ENCODE assay signal across 1 cellular context in genomic region chr2:190713476-190713875, GRCh38.
TF ChIP-seq lines count a peak whose summit lies in the region.

No MANE protein-coding gene starts in this region.

TF ChIP-seq in IMR-90, 13 proteins besides CTCF, POLR2A, EP300 and RAD21:
- TF ChIP-seq CHD1 (IDR thresholded peaks at IDR 0.05; ENCODE audit: low read depth, low read length) (no peak), CEBPB (IDR thresholded peaks at IDR 0.05; ENCODE audit: low read depth, low read length) (no peak), RFX5 (IDR thresholded peaks at IDR 0.05; ENCODE audit: low read depth, low read length) (no peak), MAFK (IDR thresholded peaks at IDR 0.05; ENCODE audit: low read depth, low read length) (no peak), USF2 (IDR thresholded peaks at IDR 0.05; ENCODE audit: low read depth, low read length) (no peak), NFE2L2 (IDR thresholded peaks at IDR 0.05; ENCODE audit: low read depth, low read length) (no peak), SMC3 (IDR thresholded peaks at IDR 0.05; ENCODE audit: low read depth, low read length) (no peak), MAZ (IDR thresholded peaks at IDR 0.05; ENCODE audit: borderline replicate concordance, low read depth, low read length) (no peak), RCOR1 (IDR thresholded peaks at IDR 0.05; ENCODE audit: insufficient replicate concordance, low read length) (no peak), BHLHE40 (IDR thresholded peaks at IDR 0.05; ENCODE audit: low read depth, low read length) (no peak)
- TF ChIP-seq, protein P1, sequence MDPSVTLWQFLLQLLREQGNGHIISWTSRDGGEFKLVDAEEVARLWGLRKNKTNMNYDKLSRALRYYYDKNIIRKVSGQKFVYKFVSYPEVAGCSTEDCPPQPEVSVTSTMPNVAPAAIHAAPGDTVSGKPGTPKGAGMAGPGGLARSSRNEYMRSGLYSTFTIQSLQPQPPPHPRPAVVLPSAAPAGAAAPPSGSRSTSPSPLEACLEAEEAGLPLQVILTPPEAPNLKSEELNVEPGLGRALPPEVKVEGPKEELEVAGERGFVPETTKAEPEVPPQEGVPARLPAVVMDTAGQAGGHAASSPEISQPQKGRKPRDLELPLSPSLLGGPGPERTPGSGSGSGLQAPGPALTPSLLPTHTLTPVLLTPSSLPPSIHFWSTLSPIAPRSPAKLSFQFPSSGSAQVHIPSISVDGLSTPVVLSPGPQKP (IDR thresholded peaks at IDR 0.05; ENCODE audit: borderline replicate concordance, low read depth, low read length), result no peak
